9 cellular contexts compared by ENCODE assay signal in the genomic region with DNA sequence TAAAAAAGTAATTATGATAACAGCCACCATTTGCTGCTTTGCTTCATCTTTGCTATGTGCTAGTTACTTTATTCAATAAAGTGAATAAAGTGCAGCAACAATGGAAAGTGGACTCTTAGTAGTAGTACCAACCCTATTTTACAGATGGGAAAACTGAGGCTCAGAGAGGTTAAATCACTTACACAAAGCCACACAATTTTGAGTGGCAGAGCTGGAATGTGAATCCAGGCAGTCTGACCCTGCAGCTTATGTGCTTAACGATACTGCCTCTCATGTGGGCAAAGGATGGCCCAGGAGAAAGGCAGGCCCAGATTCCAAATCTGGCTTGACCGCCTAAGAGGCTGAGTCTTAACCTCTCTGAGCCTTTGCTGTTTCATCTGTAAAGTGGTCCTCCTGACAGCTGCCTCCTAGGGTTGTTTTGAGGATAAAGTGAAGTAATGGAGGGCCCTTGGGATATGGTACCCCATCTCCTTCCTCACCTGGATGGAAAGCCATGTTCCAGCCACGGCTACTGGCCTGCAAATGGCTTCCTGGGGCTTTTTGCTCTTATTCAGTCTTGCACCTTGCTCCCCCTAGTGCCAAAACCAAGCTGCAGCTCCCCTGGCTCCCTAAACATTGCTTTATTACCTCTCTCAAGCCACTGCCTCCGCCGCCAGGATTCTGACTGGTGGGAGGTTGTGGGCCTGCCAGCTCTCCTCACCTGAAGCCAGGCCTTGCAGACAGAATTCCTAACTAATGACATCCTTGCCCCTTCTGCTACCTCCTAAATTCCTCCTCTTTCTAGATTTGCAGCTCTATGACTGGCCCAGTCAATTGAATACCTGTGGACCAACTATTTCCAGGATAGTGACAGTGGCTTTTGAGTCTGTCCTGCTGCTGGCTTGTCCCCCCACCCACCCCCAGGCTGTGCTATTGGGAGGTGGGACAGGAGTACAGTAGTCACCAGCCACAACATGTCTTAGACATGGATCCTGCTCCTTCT.
DNase-seq lines count a peak whose midpoint lies in the region; ATAC-seq and TF ChIP-seq lines count a peak whose summit lies in the region.
"Had no signal": no experiment of that assay in that cellular context is flagged by ENCODE, and none has a peak within 500 bp of the region (broad histone marks: within the 10 kb centered on the region; RNA-seq: fewer than 3 reads in every experiment).

No MANE protein-coding gene starts in this region.

- ATAC-seq in natural killer cell treated with Interleukin-12 subunit alpha and Interleukin-12 subunit beta and Interleukin-15 and Interleukin-18, amount 100 ng/mL, for 72 hours: peak; percentile 58 to 75
- ATAC-seq in HG03108 (IDR thresholded peaks at IDR 0.05; ENCODE audit: unreplicated experiment): no peak

- H3K4me3 ChIP-seq in dorsolateral prefrontal cortex (no peak overlapping the region), tibial nerve (no peak overlapping the region)
- H3K4me3 ChIP-seq: skin epidermis had no signal

- no peaks in the 10 kb centered on the region for H3K9me3 Mint-ChIP-seq in natural killer cell treated with Interleukin-12 subunit alpha and Interleukin-12 subunit beta and Interleukin-15 and Interleukin-18, amount 100 ng/mL, for 72 hours

- TF ChIP-seq CTCF in GM20000 (IDR thresholded peaks at IDR 0.05; ENCODE audit: extremely low read depth, missing control alignments): peak; percentile 84
- peak in 52 of 56 donors; percentile 11 to 60 (median 42) for TF ChIP-seq CTCF in dorsolateral prefrontal cortex (IDR thresholded peaks at IDR 0.05 in 54 of 56, conservative IDR thresholded peaks at IDR 0.05 in 2 of 56; ENCODE audit: low read depth in 1 of 56, partially characterized antibody in 56 of 56)
- peak in 3 of 5 experiments; percentile 5 to 22 (median 19) for TF ChIP-seq CTCF in tibial nerve (IDR thresholded peaks at IDR 0.05)

- H3K9me3 ChIP-seq in tibial nerve: no peaks in the 10 kb centered on the region

- TF ChIP-seq POLR2A in tibial nerve (IDR thresholded peaks at IDR 0.05): no peak

- H3K4me1 Mint-ChIP-seq in natural killer cell treated with Interleukin-12 subunit alpha and Interleukin-12 subunit beta and Interleukin-15 and Interleukin-18, amount 100 ng/mL, for 72 hours (ENCODE audit: low read depth in 2 of 2): peaks cover 22 to 24% of the 10 kb centered on the region in 2 donors

- intact Hi-C loops in dorsolateral prefrontal cortex (cut with DNase I): no loop called here

- H3K36me3 Mint-ChIP-seq in natural killer cell treated with Interleukin-12 subunit alpha and Interleukin-12 subunit beta and Interleukin-15 and Interleukin-18, amount 100 ng/mL, for 72 hours: no peaks in the 10 kb centered on the region

- peak overlapping the region in 1 of 2 donors; percentile 79 for H3K27ac Mint-ChIP-seq in natural killer cell treated with Interleukin-12 subunit alpha and Interleukin-12 subunit beta and Interleukin-15 and Interleukin-18, amount 100 ng/mL, for 72 hours

- no peak for TF ChIP-seq EP300 in tibial nerve (IDR thresholded peaks at IDR 0.05)

- H3K36me3 ChIP-seq in tibial nerve: no peaks in the 10 kb centered on the region

- no peaks in the 10 kb centered on the region for H3K4me1 ChIP-seq in tibial nerve

- 58 to 66% methylated on average over 5 of the region's 5 CpGs for WGBS in tibial nerve, 2 donors

- H3K4me3 Mint-ChIP-seq in natural killer cell treated with Interleukin-12 subunit alpha and Interleukin-12 subunit beta and Interleukin-15 and Interleukin-18, amount 100 ng/mL, for 72 hours: no peak overlapping the region

- H3K27me3 ChIP-seq in dorsolateral prefrontal cortex (peaks cover 0 to 9% (median 0%) of the 10 kb centered on the region in 45 donors), tibial nerve (no peaks in the 10 kb centered on the region)

- H3K27me3 Mint-ChIP-seq in natural killer cell treated with Interleukin-12 subunit alpha and Interleukin-12 subunit beta and Interleukin-15 and Interleukin-18, amount 100 ng/mL, for 72 hours: no peaks in the 10 kb centered on the region

- DNase-seq in AML-193 (lab: John Stamatoyannopoulos, UW) (peak; percentile 62 to 72), GM20000 (ENCODE audit: low spot score) (peak; percentile 50), NCI-H510A (lab: John Stamatoyannopoulos, UW) (peak; percentile 40), dorsolateral prefrontal cortex (peak in 5 of 10 donors; percentile 27 to 49 (median 46)), tibial nerve (ENCODE audit: low spot score in 2 of 2) (peak in 1 of 2 donors; percentile 39)
- DNase-seq in activated CD4-positive, alpha-beta T cell treated with anti-CD3 and anti-CD28 coated beads, Interleukin-2, amount 50 U/mL, for 24 hours (ENCODE audit: low read depth in 1 of 2, low spot score in 1 of 2): peak; percentile 30 to 55
- peak; percentile 80 for DNase-seq in natural killer cell treated with Interleukin-12 subunit alpha and Interleukin-12 subunit beta and Interleukin-15 and Interleukin-18, amount 100 ng/mL, for 72 hours (ENCODE audit: low spot score)

- no peak overlapping the region for H3K27ac ChIP-seq in dorsolateral prefrontal cortex
- H3K27ac ChIP-seq in tibial nerve: no peak overlapping the region
- H3K27ac ChIP-seq: skin epidermis had no signal

Comparison
In these comparisons a context has a peak if more than half of its experiments do, and no peak if none do; other contexts are left out.
1. CTCF ChIP-seq: peak in every context shown above with its lines; median percentile 84 in GM20000; 42 in dorsolateral prefrontal cortex; 19 in tibial nerve.